In genomic region chr1:87231703-87232363, GRCh38 we compare ENCODE assay signal across 18 cellular contexts.
A peak's percentile ranks its signal among the peaks of the same experiment; 100 is the strongest.
DNase-seq lines count a peak whose midpoint lies in the region; ATAC-seq, FAIRE-seq and TF ChIP-seq lines count a peak whose summit lies in the region.
"Had no signal": no experiment of that assay in that cellular context is flagged by ENCODE, and none has a peak within 500 bp of the region (broad histone marks: within the 10 kb centered on the region; RNA-seq: fewer than 3 reads in every experiment).

No MANE protein-coding gene starts in this region.

- intact Hi-C loops in GM12878 (cut with micrococcal nuclease; ENCODE audit: unreplicated experiment): no loop called here
- intact Hi-C loops in stomach (cut with DNase I; ENCODE audit: low total_unique reads): no loop called here

- no peak for DNase-seq in GM12878 (ENCODE audit: low read depth, low spot score)
- DNase-seq in stomach: no peak
- no peak for DNase-seq in AML-193 (lab: John Stamatoyannopoulos, UW)
- DNase-seq: BE2C; CD8-positive, alpha-beta memory T cell; DND-41; GDM1; KG1; NCI-H1105; NCI-H1694; NCI-H526 treated with DMSO at 0.1 percent for 48 hours; SW 1271 had no signal

- H3K4me1 ChIP-seq in GM12878 (ENCODE audit: control insufficient read depth, insufficient read depth, low read length): 0 out of 2 replicates have a peak, but pooled peaks cover 2% of the 10 kb centered on the region
- H3K4me1 ChIP-seq in stomach: no peaks in the 10 kb centered on the region
- H3K4me1 ChIP-seq: BE2C had no signal

- TF ChIP-seq POLR2A in GM12878 (IDR thresholded peaks at IDR 0.05; ENCODE audit: low read depth, low read length) (no peak), stomach (IDR thresholded peaks at IDR 0.05) (no peak)

- no peak overlapping the region for H3K4me2 ChIP-seq in GM12878 (ENCODE audit: control insufficient read depth, insufficient read depth)
- H3K4me2 ChIP-seq: GM23338 had no signal

- no peak for TF ChIP-seq RAD21 in GM12878 (IDR thresholded peaks at IDR 0.05; ENCODE audit: insufficient read depth, low read depth, low read length)

- CTCF ChIA-PET in GM12878 (lab: Yijun Ruan, JAX): interaction anchor here (0.9 kb wide), 1 partner anchor 94 kb away, joined by 3 read pairs; no protein-coding TSS in a partner anchor

- POLR2A ChIA-PET in GM12878 (lab: Charles Lee): interaction anchor here (1.2 kb wide), 1 partner anchor 17 kb away, joined by 4 read pairs; no protein-coding TSS in a partner anchor

- H3K27ac ChIP-seq in GM12878 (ENCODE audit: control insufficient read depth, insufficient read depth) (no peak overlapping the region), stomach (no peak overlapping the region)

- H3K27me3 ChIP-seq in GM12878 (replicated peaks in 1 of 2; ENCODE audit: control insufficient read depth in 2 of 2, insufficient read depth in 2 of 2, low read length in 1 of 2) (no peaks in the 10 kb centered on the region), stomach (no peaks in the 10 kb centered on the region)
- H3K27me3 ChIP-seq: BE2C had no signal

- no peak for FAIRE-seq in GM12878 (lab: Jason Lieb, UNC)
- FAIRE-seq: D721Med had no signal

- H3K9ac ChIP-seq in GM12878 (ENCODE audit: control insufficient read depth, insufficient read depth, low read length): no peak overlapping the region

- H2AFZ ChIP-seq in GM12878 (ENCODE audit: control insufficient read depth, low read depth, low read length): no peak overlapping the region
- H2AFZ ChIP-seq: GM23338 had no signal

- no peaks in the 10 kb centered on the region for H3K9me3 ChIP-seq in GM12878 (replicated peaks; ENCODE audit: control insufficient read depth, insufficient read depth, low read length)
- no peaks in the 10 kb centered on the region for H3K9me3 ChIP-seq in stomach
- H3K9me3 ChIP-seq: BE2C had no signal

- no peaks in the 10 kb centered on the region for H4K20me1 ChIP-seq in GM12878 (ENCODE audit: control insufficient read depth, insufficient read depth)

- RAD21 ChIA-PET in GM12878 (lab: Charles Lee; ENCODE audit: unreplicated experiment): no interaction called here

- TF ChIP-seq EP300 in GM12878 (IDR thresholded peaks at IDR 0.05; ENCODE audit: borderline replicate concordance in 1 of 2, control insufficient read depth in 1 of 2, low read depth in 2 of 2, low read length in 2 of 2) (no peak), stomach (IDR thresholded peaks at IDR 0.05) (no peak)

- no peak overlapping the region for H3K4me3 ChIP-seq in GM12878
- no peak overlapping the region for H3K4me3 ChIP-seq in stomach
- H3K4me3 ChIP-seq: GM23338 had no signal

- SMC1A ChIA-PET in GM12878 (lab: Charles Lee; ENCODE audit: uncharacterized antibody, unreplicated experiment): interaction anchor here (2.0 kb wide), 1 partner anchor 82 kb away, joined by 4 read pairs; no protein-coding TSS in a partner anchor

- TF ChIP-seq CTCF in GM12878 (IDR thresholded peaks at IDR 0.05 in 2 of 3, conservative IDR thresholded peaks at IDR 0.05 in 1 of 3; ENCODE audit: control insufficient read depth in 2 of 3, extremely low read depth in 1 of 3, insufficient read depth in 1 of 3, low read depth in 3 of 3, low read length in 3 of 3): no peak
- TF ChIP-seq CTCF in stomach (IDR thresholded peaks at IDR 0.05): no peak

- in situ Hi-C loops in GM12878 (cut with MboI): no loop called here

- BruUV-seq in GM12878 (replicated peaks; lab: Mats Ljungman, UMichigan): no TSS peak

- no peaks in the 10 kb centered on the region for H3K79me2 ChIP-seq in GM12878 (ENCODE audit: control insufficient read depth, insufficient read depth, low read length)

- WGBS in GM12878 (ENCODE audit: insufficient coverage, insufficient replicate concordance, low lambda C conversion rate, missing lambda C conversion rate): 24% methylated on average over 8 of the region's 8 CpGs
- 74 to 87% (median 81%) methylated on average over 8 of the region's 8 CpGs for WGBS in stomach, 5 donors

- H3K36me3 ChIP-seq in GM12878 (ENCODE audit: control insufficient read depth in 2 of 2, insufficient read depth in 2 of 2, low read length in 1 of 2) (no peaks in the 10 kb centered on the region), stomach (no peaks in the 10 kb centered on the region)
- H3K36me3 ChIP-seq: BE2C had no signal

- ATAC-seq in GM18498 (IDR thresholded peaks at IDR 0.05; ENCODE audit: unreplicated experiment) (peak; percentile 63), HG03159 (IDR thresholded peaks at IDR 0.05; ENCODE audit: unreplicated experiment) (peak; percentile 65), GM12878 (peak; percentile 53), GM18502 (IDR thresholded peaks at IDR 0.05; ENCODE audit: poor library complexity, unreplicated experiment) (no peak), HG02970 (IDR thresholded peaks at IDR 0.05; ENCODE audit: low FRiP score, unreplicated experiment) (no peak)
- ATAC-seq: GM23338 had no signal

TF ChIP-seq in GM12878, 131 proteins besides CTCF, POLR2A, EP300 and RAD21:
- no peak for TF ChIP-seq RBBP5 (conservative IDR thresholded peaks at IDR 0.05)
- TF ChIP-seq SPI1 (IDR thresholded peaks at IDR 0.05; ENCODE audit: borderline replicate concordance, insufficient read depth, low read depth, low read length): peak; percentile 4; the same call in 1 of the 2 replicates

Comparison
In these comparisons a context has a peak if more than half of its experiments do, and no peak if none do; other contexts are left out.
1. ATAC-seq: peak in GM18498 (single experiment), HG03159 (single experiment) and GM12878 (single experiment); none in GM18502 (single experiment) and HG02970 (single experiment).